In the genomic region with DNA sequence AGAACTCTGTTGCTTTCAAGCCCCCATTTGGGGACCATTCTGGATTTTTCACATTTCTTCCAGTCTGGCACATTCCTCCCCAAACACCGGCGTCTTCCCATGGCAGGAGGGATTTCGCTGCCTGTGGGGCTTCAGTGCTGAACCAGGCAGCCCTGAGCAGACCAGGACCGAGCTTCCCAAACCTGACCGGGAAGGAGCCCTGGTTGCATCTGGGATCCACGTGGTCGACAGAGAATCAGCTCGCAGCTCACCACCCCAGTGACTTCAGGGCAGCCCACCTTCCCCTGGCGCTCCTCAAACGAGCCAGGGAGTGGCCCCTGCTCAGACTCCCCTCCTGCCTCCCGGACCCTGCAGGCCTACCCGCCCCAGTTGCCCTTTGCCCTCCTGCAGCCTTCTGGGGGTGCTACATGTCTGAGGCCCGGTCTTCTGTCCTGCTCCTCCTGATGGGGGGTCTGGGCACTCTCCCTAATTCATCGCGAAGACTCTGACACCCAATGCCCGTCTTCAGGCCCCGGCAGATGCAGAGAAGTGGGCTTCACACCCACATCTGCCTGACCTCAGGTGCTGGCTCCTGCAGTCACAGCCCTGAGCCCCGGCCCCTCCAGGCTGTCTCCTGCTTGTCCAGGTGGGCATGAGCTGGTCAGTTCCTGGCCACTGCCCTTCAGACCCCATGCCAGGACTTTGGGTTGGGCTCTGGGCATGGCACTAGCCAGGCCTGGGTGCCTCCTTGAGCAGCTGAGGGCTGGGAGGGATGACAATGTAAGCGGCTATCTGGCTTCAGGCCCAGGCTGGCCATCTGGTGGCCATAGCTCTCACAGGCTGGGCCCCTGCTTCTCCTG, we compare ENCODE assay signal across 9 cellular contexts. TPM values are rescaled to one million over a fixed set of nuclear protein-coding genes. Genes with fewer than 3 reads are reported as not detected.
A peak's percentile ranks its signal among the peaks of the same experiment; 100 is the strongest.
DNase-seq lines count a peak whose midpoint lies in the region; ATAC-seq and TF ChIP-seq lines count a peak whose summit lies in the region.
"Had no signal": no experiment of that assay in that cellular context is flagged by ENCODE, and none has a peak within 500 bp of the region (broad histone marks: within the 10 kb centered on the region; RNA-seq: fewer than 3 reads in every experiment).

No MANE protein-coding gene starts in this region.

- H3K4me1 ChIP-seq in HUES48 (ENCODE audit: control insufficient read depth, insufficient read depth, low read length) (peaks cover 11% of the 10 kb centered on the region), breast epithelium (peaks cover 6 to 14% of the 10 kb centered on the region in 2 donors), testis (peaks cover 24% of the 10 kb centered on the region)

- H3K27me3 ChIP-seq in HUES48 (ENCODE audit: control insufficient read depth, insufficient read depth, low read length) (peaks cover 38% of the 10 kb centered on the region), breast epithelium (no peaks in the 10 kb centered on the region), testis (no peaks in the 10 kb centered on the region)

- intact Hi-C loops in breast epithelium (cut with DNase I; ENCODE audit: low total_unique reads) = no loop called here
- intact Hi-C loops in testis (cut with DNase I; ENCODE audit: low total_unique reads) = no loop called here

- no peaks in the 10 kb centered on the region for H3K36me3 ChIP-seq in HUES48 (ENCODE audit: control insufficient read depth, insufficient read depth, low read length)
- no peaks in the 10 kb centered on the region for H3K36me3 ChIP-seq in breast epithelium
- no peaks in the 10 kb centered on the region for H3K36me3 ChIP-seq in testis (ENCODE audit: low read depth, missing control alignments)

- WGBS in testis, 2 donors = 59 to 97% methylated on average over 5 to 18 of the region's 19 CpGs

- TF ChIP-seq CTCF in AG09309 (IDR thresholded peaks at IDR 0.05; ENCODE audit: control insufficient read depth, insufficient read depth, low read depth, low read length, missing control alignments) (peak; percentile 39), breast epithelium (IDR thresholded peaks at IDR 0.05) (no peak), testis (IDR thresholded peaks at IDR 0.05) (no peak)

- no peak overlapping the region for H3K9ac ChIP-seq in HUES48 (ENCODE audit: low read depth, low read length)

- DNase-seq in AG09309 (ENCODE audit: low read depth) (no peak), breast epithelium (ENCODE audit: low spot score in 2 of 2) (peak in 1 of 2 donors; percentile 17), mucosa of gallbladder (ENCODE audit: low spot score) (peak; percentile 9), testis (no peak), NCI-H748 (lab: John Stamatoyannopoulos, UW; ENCODE audit: unreplicated experiment) (no peak)

- no peak for TF ChIP-seq POLR2A in breast epithelium (IDR thresholded peaks at IDR 0.05)
- no peak for TF ChIP-seq POLR2A in testis (IDR thresholded peaks at IDR 0.05)

- ATAC-seq in HG03521 (IDR thresholded peaks at IDR 0.05; ENCODE audit: unreplicated experiment) = no peak
- ATAC-seq in GM19395 (IDR thresholded peaks at IDR 0.05; ENCODE audit: unreplicated experiment) = no peak

- H3K9me3 ChIP-seq in HUES48 (ENCODE audit: control insufficient read depth, insufficient read depth, low read length) (no peaks in the 10 kb centered on the region), breast epithelium (no peaks in the 10 kb centered on the region), testis (no peaks in the 10 kb centered on the region)

- H3K4me3 ChIP-seq in AG09309 (ENCODE audit: control insufficient read depth, low read depth, low read length) = peak overlapping the region; percentile 58
- H3K4me3 ChIP-seq in HUES48 (ENCODE audit: low read depth, low read length) = peak overlapping the region; percentile 83
- peak overlapping the region; percentile 55 to 81 (median 74) for H3K4me3 ChIP-seq in breast epithelium
- peak overlapping the region in 1 of 2 donors; percentile 73 for H3K4me3 ChIP-seq in testis

- H3K27ac ChIP-seq in HUES48 (ENCODE audit: low read depth, low read length) (no peak overlapping the region), breast epithelium (peak overlapping the region; percentile 75 to 78), testis (no peak overlapping the region)

RNA-seq across cellular contexts. Expression of a gene that starts 26.2 kb away (rescaled TPM):
- not detected for total RNA-seq in breast epithelium
- not detected for total RNA-seq in mucosa of gallbladder
- 1 to 10 TPM; 3.4 to 9.3 TPM for total RNA-seq in testis
- polyA plus RNA-seq in testis (ENCODE audit: insufficient read depth, low read depth, low replicate concordance) = 5.4 TPM
- total RNA-seq: dermis microvascular lymphatic vessel endothelial cell had no signal

RNA-seq across cellular contexts. Expression of a gene that starts 54.0 kb away (rescaled TPM):
- total RNA-seq in breast epithelium (10 to 100 TPM; 28.3 to 60.3 (median 52.1) TPM), mucosa of gallbladder (32.3 TPM), testis (10 to 100 TPM; 77.6 to 80.3 TPM)
- 72.2 TPM for polyA plus RNA-seq in testis (ENCODE audit: insufficient read depth, low read depth, low replicate concordance)

RNA-seq across cellular contexts. Expression of a gene that starts 54.2 kb away (rescaled TPM):
- total RNA-seq in breast epithelium = 10 to 100 TPM; 11.7 to 27.2 (median 21.0) TPM
- total RNA-seq in mucosa of gallbladder = 14.1 TPM
- 10 to 100 TPM; 35.2 to 36.1 TPM for total RNA-seq in testis
- polyA plus RNA-seq in testis (ENCODE audit: insufficient read depth, low read depth, low replicate concordance) = 33.8 TPM

Comparison
In these comparisons a context has a peak if more than half of its experiments do, and no peak if none do; other contexts are left out.
1. H3K27ac ChIP-seq: peak in breast epithelium (2 of 2); none in HUES48 (single experiment) and testis (0 of 2).